ENCODE assay signal across 1 cellular context in genomic region chr12:2944401-2945047, GRCh38.
TF ChIP-seq lines count a peak whose summit lies in the region.

No MANE protein-coding gene starts in this region.

TF ChIP-seq in H1, 55 proteins besides CTCF, POLR2A, EP300 and RAD21:
- TF ChIP-seq MAX (IDR thresholded peaks at IDR 0.05) = peak; percentile 96
- no peak for TF ChIP-seq KDM5A (IDR thresholded peaks at IDR 0.05; ENCODE audit: low read length)
- 0 out of 2 replicates have a peak, but pooled peaks have one; percentile 69 for TF ChIP-seq TCF12 (IDR thresholded peaks at IDR 0.05; ENCODE audit: low read depth, low read length)
- TF ChIP-seq TEAD4 (IDR thresholded peaks at IDR 0.05; ENCODE audit: low read depth, low read length) = peak; percentile 92
- TF ChIP-seq CREB1 (IDR thresholded peaks at IDR 0.05) = peak; percentile 46
- peak; percentile 88 for TF ChIP-seq E2F6 (IDR thresholded peaks at IDR 0.05)
- no peak for TF ChIP-seq TAF7 (optimal IDR thresholded peaks at IDR 0.05; ENCODE audit: borderline replicate concordance, low read depth, low read length)
- peak; percentile 46; the same call in 1 of the 2 replicates for TF ChIP-seq TAF1 (IDR thresholded peaks at IDR 0.05; ENCODE audit: low read depth, low read length)
- TF ChIP-seq SP1 (IDR thresholded peaks at IDR 0.05; ENCODE audit: low read depth, low read length) = no peak
- TF ChIP-seq TBP (IDR thresholded peaks at IDR 0.05; ENCODE audit: low read depth, low read length) = 0 out of 2 replicates have a peak, but pooled peaks have one; percentile 19
- TF ChIP-seq RBBP5 (IDR thresholded peaks at IDR 0.05; ENCODE audit: borderline replicate concordance, low read depth, low read length) = no peak
- peak; percentile 80 for TF ChIP-seq USF2 (IDR thresholded peaks at IDR 0.05; ENCODE audit: low read length)
- peak; percentile 43; the same call in 1 of the 2 replicates for TF ChIP-seq YY1 (IDR thresholded peaks at IDR 0.05; ENCODE audit: low read depth, low read length)
- no peak for TF ChIP-seq RXRA (IDR thresholded peaks at IDR 0.05; ENCODE audit: insufficient read depth, low read depth, low read length)
- 0 out of 2 replicates have a peak, but pooled peaks have one; percentile 26 for TF ChIP-seq JUND (IDR thresholded peaks at IDR 0.05; ENCODE audit: low read length)
